ENCODE assay signal across 1 cellular context in the genomic region with DNA sequence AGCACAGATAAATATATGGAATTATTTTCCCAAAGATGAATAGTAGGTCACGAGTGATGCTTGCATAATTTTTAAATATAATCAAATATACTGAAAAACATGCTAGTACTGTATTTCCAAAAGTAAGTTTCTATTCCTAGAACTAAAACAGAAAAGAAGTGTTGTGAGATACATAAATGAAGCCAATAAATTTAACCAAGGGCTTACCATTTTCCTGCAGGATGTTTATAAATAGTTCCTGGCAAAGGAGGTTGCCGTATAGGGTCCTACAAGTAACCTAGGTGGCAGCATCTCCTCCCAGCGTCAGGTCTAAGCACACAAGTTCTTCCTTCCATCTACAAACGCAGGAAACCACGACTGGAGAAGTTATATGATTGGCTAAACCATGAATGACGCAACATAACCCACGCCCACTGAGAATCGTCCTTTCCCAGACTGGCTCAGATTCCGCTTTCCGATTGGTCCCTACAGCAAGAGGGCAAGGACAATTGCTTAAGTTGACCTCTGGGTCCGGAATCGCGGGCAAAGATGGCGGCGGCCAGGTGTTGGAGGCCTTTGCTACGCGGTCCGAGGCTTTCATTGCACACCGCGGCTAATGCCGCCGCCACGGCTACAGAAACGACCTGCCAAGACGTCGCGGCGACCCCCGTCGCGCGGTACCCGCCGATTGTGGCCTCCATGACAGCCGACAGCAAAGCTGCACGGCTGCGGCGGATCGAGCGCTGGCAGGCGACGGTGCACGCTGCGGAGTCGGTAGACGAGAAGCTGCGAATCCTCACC.
TF ChIP-seq lines count a peak whose summit lies in the region.

TSS of gene MRPS30 (plus strand) at position 513 of the 780 bp plus-strand sequence. CDS start at position 529, 16 bp downstream.

TF ChIP-seq in HEK293, 187 proteins besides CTCF, POLR2A, EP300 and RAD21 (continued from another document):
- TF ChIP-seq, protein P1, sequence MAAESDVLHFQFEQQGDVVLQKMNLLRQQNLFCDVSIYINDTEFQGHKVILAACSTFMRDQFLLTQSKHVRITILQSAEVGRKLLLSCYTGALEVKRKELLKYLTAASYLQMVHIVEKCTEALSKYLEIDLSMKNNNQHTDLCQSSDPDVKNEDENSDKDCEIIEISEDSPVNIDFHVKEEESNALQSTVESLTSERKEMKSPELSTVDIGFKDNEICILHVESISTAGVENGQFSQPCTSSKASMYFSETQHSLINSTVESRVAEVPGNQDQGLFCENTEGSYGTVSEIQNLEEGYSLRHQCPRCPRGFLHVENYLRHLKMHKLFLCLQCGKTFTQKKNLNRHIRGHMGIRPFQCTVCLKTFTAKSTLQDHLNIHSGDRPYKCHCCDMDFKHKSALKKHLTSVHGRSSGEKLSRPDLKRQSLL (tag by site-specific recombination; IDR thresholded peaks at IDR 0.05) = no peak
- TF ChIP-seq ZNF660 (tag by site-specific recombination; IDR thresholded peaks at IDR 0.05) = peak; percentile 99
- no peak for TF ChIP-seq ZNF785 (tag by site-specific recombination; IDR thresholded peaks at IDR 0.05)
- no peak for TF ChIP-seq ZNF768 (tag by site-specific recombination; IDR thresholded peaks at IDR 0.05)
- TF ChIP-seq, protein P2, sequence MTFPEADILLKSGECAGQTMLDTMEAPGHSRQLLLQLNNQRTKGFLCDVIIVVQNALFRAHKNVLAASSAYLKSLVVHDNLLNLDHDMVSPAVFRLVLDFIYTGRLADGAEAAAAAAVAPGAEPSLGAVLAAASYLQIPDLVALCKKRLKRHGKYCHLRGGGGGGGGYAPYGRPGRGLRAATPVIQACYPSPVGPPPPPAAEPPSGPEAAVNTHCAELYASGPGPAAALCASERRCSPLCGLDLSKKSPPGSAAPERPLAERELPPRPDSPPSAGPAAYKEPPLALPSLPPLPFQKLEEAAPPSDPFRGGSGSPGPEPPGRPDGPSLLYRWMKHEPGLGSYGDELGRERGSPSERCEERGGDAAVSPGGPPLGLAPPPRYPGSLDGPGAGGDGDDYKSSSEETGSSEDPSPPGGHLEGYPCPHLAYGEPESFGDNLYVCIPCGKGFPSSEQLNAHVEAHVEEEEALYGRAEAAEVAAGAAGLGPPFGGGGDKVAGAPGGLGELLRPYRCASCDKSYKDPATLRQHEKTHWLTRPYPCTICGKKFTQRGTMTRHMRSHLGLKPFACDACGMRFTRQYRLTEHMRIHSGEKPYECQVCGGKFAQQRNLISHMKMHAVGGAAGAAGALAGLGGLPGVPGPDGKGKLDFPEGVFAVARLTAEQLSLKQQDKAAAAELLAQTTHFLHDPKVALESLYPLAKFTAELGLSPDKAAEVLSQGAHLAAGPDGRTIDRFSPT (tag by site-specific recombination; IDR thresholded peaks at IDR 0.05) = peak; percentile 28; the same call in 1 of the 2 replicates
- peak; percentile 83 for TF ChIP-seq ZNF600 (tag by site-specific recombination; IDR thresholded peaks at IDR 0.05)
- TF ChIP-seq PATZ1 (tag by site-specific recombination; IDR thresholded peaks at IDR 0.05) = no peak
- TF ChIP-seq ZNF146 (tag by site-specific recombination; IDR thresholded peaks at IDR 0.05) = no peak
- TF ChIP-seq ZSCAN23 (tag by site-specific recombination; IDR thresholded peaks at IDR 0.05) = no peak
- TF ChIP-seq ZNF707 (tag by site-specific recombination; IDR thresholded peaks at IDR 0.05) = no peak
- TF ChIP-seq BCL11B (tag by site-specific recombination; IDR thresholded peaks at IDR 0.05; ENCODE audit: low read depth) = peak; percentile 98
